ENCODE assay signal across 8 cellular contexts in genomic region chr13:72839831-72840426, GRCh38. TPM values are rescaled to one million over a fixed set of nuclear protein-coding genes. Genes with fewer than 3 reads are reported as not detected.
A peak's percentile ranks its signal among the peaks of the same experiment; 100 is the strongest.
DNase-seq lines count a peak whose midpoint lies in the region; ATAC-seq, FAIRE-seq and TF ChIP-seq lines count a peak whose summit lies in the region.

No MANE protein-coding gene starts in this region.

- H3K9me3 ChIP-seq in SU-DHL-6 (ENCODE audit: insufficient read depth, low read length) (no peaks in the 10 kb centered on the region), mammary epithelial cell (replicated peaks; ENCODE audit: insufficient read depth, low read length) (no peaks in the 10 kb centered on the region), liver (ENCODE audit: control insufficient read depth in 4 of 4, low read length in 3 of 4) (no peaks in the 10 kb centered on the region), thoracic aorta (no peaks in the 10 kb centered on the region)

- H3K79me2 ChIP-seq in KMS-11 (ENCODE audit: insufficient read depth, low read depth) (no peaks in the 10 kb centered on the region), SU-DHL-6 (ENCODE audit: insufficient read depth, low read length) (no peaks in the 10 kb centered on the region), mammary epithelial cell (ENCODE audit: insufficient read depth, low read length) (no peaks in the 10 kb centered on the region)

- WGBS in mammary epithelial cell (ENCODE audit: low coverage, missing lambda C conversion rate) = 85% methylated on average over 1 of the region's 1 CpG
- WGBS in liver = 81% methylated on average over 1 of the region's 1 CpG

- intact Hi-C loops in mammary epithelial cell (cut with micrococcal nuclease) = loop anchor here (1.0 to 5.0 kb wide), 6 partner anchors 219 to 882 kb away; partner anchors contain the start of gene KLF5

- no peaks in the 10 kb centered on the region for H4K20me1 ChIP-seq in KMS-11 (ENCODE audit: insufficient read depth)
- H4K20me1 ChIP-seq in SU-DHL-6 (ENCODE audit: low read depth, low read length) = no peaks in the 10 kb centered on the region
- H4K20me1 ChIP-seq in mammary epithelial cell (ENCODE audit: insufficient read depth, low read length) = no peaks in the 10 kb centered on the region

- H3K27me3 ChIP-seq in KMS-11 (ENCODE audit: insufficient read depth, low read depth) = no peaks in the 10 kb centered on the region
- H3K27me3 ChIP-seq in SU-DHL-6 (ENCODE audit: low read length) = no peaks in the 10 kb centered on the region
- H3K27me3 ChIP-seq in mammary epithelial cell (ENCODE audit: insufficient read depth, low read length) = no peaks in the 10 kb centered on the region
- H3K27me3 ChIP-seq in liver (ENCODE audit: control insufficient read depth in 4 of 4, insufficient read depth in 4 of 4, low read length in 3 of 4) = no peaks in the 10 kb centered on the region
- H3K27me3 ChIP-seq in thoracic aorta (replicated peaks; ENCODE audit: insufficient read depth) = no peaks in the 10 kb centered on the region

- dilution Hi-C loops in mammary epithelial cell (cut with HindIII; ENCODE audit: low sequenced_read_pairs) = no loop called here

- peak; percentile 16 for DNase-seq in activated gamma-delta T cell treated with Interleukin-2 at 50 U/mL for 16 hours
- DNase-seq in activated gamma-delta T cell (lab: John Stamatoyannopoulos, UW) = no peak
- DNase-seq in H54 (ENCODE audit: insufficient read length, low spot score) = peak; percentile 20
- DNase-seq in mammary epithelial cell = peak; percentile 69
- no peak for DNase-seq in thoracic aorta (ENCODE audit: low spot score)

- H3F3A ChIP-seq in SU-DHL-6 (ENCODE audit: insufficient read depth) = no peaks in the 10 kb centered on the region

- CTCF ChIA-PET in mammary epithelial cell (lab: Charles Lee; ENCODE audit: low non-redundant PET) = interaction anchor here (0.6 kb wide), 3 partner anchors 224 to 771 kb away, joined by 3 to 16 read pairs (median 3); no protein-coding TSS in a partner anchor

- in situ Hi-C loops in mammary epithelial cell (cut with MboI; ENCODE audit: low sequenced_read_pairs in 2 of 2) = loop anchor here (10.0 to 25.0 kb wide), 3 partner anchors 222 to 865 kb away; partner anchors contain the start of gene KLF5 (in 1 of the 2)

- no peak overlapping the region for H3K4me2 ChIP-seq in KMS-11
- H3K4me2 ChIP-seq in SU-DHL-6 (ENCODE audit: low read depth, low read length, poor library complexity, severe bottlenecking) = no peak overlapping the region
- H3K4me2 ChIP-seq in mammary epithelial cell (ENCODE audit: insufficient read depth, low read depth, low read length) = no peak overlapping the region

- no peaks in the 10 kb centered on the region for H3K4me1 ChIP-seq in KMS-11 (ENCODE audit: low read depth, poor library complexity, severe bottlenecking)
- no peaks in the 10 kb centered on the region for H3K4me1 ChIP-seq in mammary epithelial cell (ENCODE audit: insufficient read depth, low read length)
- peaks cover 0 to 1% (median 0%) of the 10 kb centered on the region in 4 donors for H3K4me1 ChIP-seq in liver (ENCODE audit: control insufficient read depth in 4 of 4, insufficient read depth in 4 of 4, low read length in 3 of 4)
- no peaks in the 10 kb centered on the region for H3K4me1 ChIP-seq in thoracic aorta (ENCODE audit: control insufficient read depth in 1 of 2, low read depth in 2 of 2)

- H3K36me3 ChIP-seq in KMS-11 (ENCODE audit: insufficient read depth) (no peaks in the 10 kb centered on the region), SU-DHL-6 (ENCODE audit: low read length) (peaks cover 19% of the 10 kb centered on the region; the same call in 1 of the 2 replicates), mammary epithelial cell (ENCODE audit: insufficient read depth, low read length) (peaks cover 15% of the 10 kb centered on the region), liver (ENCODE audit: control insufficient read depth in 4 of 4, insufficient read depth in 3 of 4, low read depth in 1 of 4, low read length in 3 of 4) (peaks cover 3 to 9% (median 4%) of the 10 kb centered on the region in 4 donors), thoracic aorta (peaks cover 10% of the 10 kb centered on the region)

- no peak overlapping the region for H3K4me3 ChIP-seq in KMS-11 (IDR thresholded peaks at IDR 0.05; ENCODE audit: insufficient read depth, low read depth, low read length)
- H3K4me3 ChIP-seq in SU-DHL-6 (ENCODE audit: insufficient read depth, low read length, poor library complexity, severe bottlenecking) = no peak overlapping the region
- no peak overlapping the region for H3K4me3 ChIP-seq in mammary epithelial cell (replicated peaks in 1 of 3; ENCODE audit: insufficient read depth in 1 of 3, low read depth in 2 of 3, low read length in 3 of 3)
- H3K4me3 ChIP-seq in liver (ENCODE audit: low read depth in 1 of 3, low read length in 3 of 3) = no peak overlapping the region
- no peak overlapping the region for H3K4me3 ChIP-seq in thoracic aorta

- H3K9ac ChIP-seq in KMS-11 = no peak overlapping the region
- H3K9ac ChIP-seq in SU-DHL-6 (ENCODE audit: low read length) = no peak overlapping the region
- H3K9ac ChIP-seq in mammary epithelial cell (ENCODE audit: insufficient read depth, low read length) = no peak overlapping the region
- H3K9ac ChIP-seq in liver (ENCODE audit: low read depth in 1 of 2, low read length in 2 of 2) = no peak overlapping the region

- ATAC-seq in thoracic aorta (ENCODE audit: insufficient number of reproducible peaks, low FRiP score, low read depth) = no peak

- TF ChIP-seq POLR2A in H54 (IDR thresholded peaks at IDR 0.05; ENCODE audit: low read depth, low read length) = no peak

- no TSS peak for BruUV-seq in mammary epithelial cell (replicated peaks; lab: Mats Ljungman, UMichigan)

- TF ChIP-seq RAD21 in liver (IDR thresholded peaks at IDR 0.05) = peak; percentile 84 to 90

- H2AFZ ChIP-seq in KMS-11 (ENCODE audit: low read depth) (no peak overlapping the region), SU-DHL-6 (ENCODE audit: low read depth, low read length, severe bottlenecking) (no peak overlapping the region), mammary epithelial cell (ENCODE audit: low read depth, low read length) (no peak overlapping the region)

- TF ChIP-seq CTCF in KMS-11 (conservative IDR thresholded peaks at IDR 0.05; ENCODE audit: low read depth, low read length) (peak; percentile 48), SU-DHL-6 (IDR thresholded peaks at IDR 0.05; ENCODE audit: insufficient read depth, low read length, poor library complexity, severe bottlenecking) (peak; percentile 73), mammary epithelial cell (conservative IDR thresholded peaks at IDR 0.05 in 1 of 2, IDR thresholded peaks at IDR 0.05 in 1 of 2; ENCODE audit: extremely low read depth in 1 of 2, insufficient read depth in 1 of 2, low read depth in 1 of 2, low read length in 2 of 2) (peak; percentile 79 to 86), liver (IDR thresholded peaks at IDR 0.05; ENCODE audit: low read depth, low read length, missing input control) (peak; percentile 61), thoracic aorta (IDR thresholded peaks at IDR 0.05) (peak; percentile 58)

- H3K27ac ChIP-seq in KMS-11 (no peak overlapping the region), SU-DHL-6 (ENCODE audit: low read depth, low read length) (no peak overlapping the region), mammary epithelial cell (ENCODE audit: insufficient read depth, low read depth, low read length) (peak overlapping the region; percentile 26), liver (ENCODE audit: low read depth in 1 of 2, low read length in 2 of 2) (no peak overlapping the region), thoracic aorta (no peak overlapping the region)

- peak; percentile 89 for FAIRE-seq in H54 (lab: Jason Lieb, UNC)

- H3K9me2 ChIP-seq in SU-DHL-6 (replicated peaks; ENCODE audit: insufficient read depth, low read length) = no peaks in the 10 kb centered on the region

TF ChIP-seq in liver, 16 proteins besides CTCF, POLR2A, EP300 and RAD21:
- no peak for TF ChIP-seq RXRA (IDR thresholded peaks at IDR 0.05)
- no peak for TF ChIP-seq HNF4G (IDR thresholded peaks at IDR 0.05)
- no peak for TF ChIP-seq ZBTB33 (IDR thresholded peaks at IDR 0.05)
- no peak for TF ChIP-seq YY1 (IDR thresholded peaks at IDR 0.05)
- no peak for TF ChIP-seq NR2F2 (IDR thresholded peaks at IDR 0.05)
- TF ChIP-seq FOXA1 (IDR thresholded peaks at IDR 0.05) = no peak
- TF ChIP-seq JUND (IDR thresholded peaks at IDR 0.05) = no peak
- no peak for TF ChIP-seq FOXA2 (IDR thresholded peaks at IDR 0.05)
- no peak for TF ChIP-seq ATF3 (IDR thresholded peaks at IDR 0.05)
- TF ChIP-seq HNF4A (conservative IDR thresholded peaks at IDR 0.05) = no peak

RNA-seq across cellular contexts. Expression of gene PIBF1, which starts 58.0 kb away (rescaled TPM):
- total RNA-seq in mammary epithelial cell (10 to 100 TPM; 10.2 to 16.3 TPM), liver (10 to 100 TPM in 1 of 2 donors, 1 to 10 TPM in 1; 6.6 to 18.3 TPM), thoracic aorta (10 to 100 TPM; 11.5 to 18.3 TPM)
- polyA plus RNA-seq in mammary epithelial cell (4.4 TPM), liver (1 to 10 TPM; 3.1 to 6.4 TPM)
- polyA minus RNA-seq in mammary epithelial cell = 0.47 TPM

RNA-seq across cellular contexts. Expression of gene DIS3, which starts 58.2 kb away (rescaled TPM):
- 10 to 100 TPM; 38.7 to 42.1 TPM for total RNA-seq in mammary epithelial cell
- polyA plus RNA-seq in mammary epithelial cell = 19.6 TPM
- polyA minus RNA-seq in mammary epithelial cell = 34.1 TPM
- 10 to 100 TPM; 14.3 to 17.4 TPM for total RNA-seq in liver
- 1 to 10 TPM; 8.0 to 8.6 TPM for polyA plus RNA-seq in liver
- total RNA-seq in thoracic aorta = 10 to 100 TPM; 21.1 to 32.0 TPM

Comparison
In these comparisons a context has a peak if more than half of its experiments do, and no peak if none do; other contexts are left out.
1. DNase-seq: peak in activated gamma-delta T cell treated with Interleukin-2 at 50 U/mL for 16 hours (single experiment), H54 (single experiment) and mammary epithelial cell (single experiment); none in activated gamma-delta T cell (single experiment) and thoracic aorta (single experiment).
2. Peak in every context shown above with its lines, with median percentiles within 50 percentile points of each other: CTCF ChIP-seq.